ENCODE assay signal across 10 cellular contexts in the genomic region with DNA sequence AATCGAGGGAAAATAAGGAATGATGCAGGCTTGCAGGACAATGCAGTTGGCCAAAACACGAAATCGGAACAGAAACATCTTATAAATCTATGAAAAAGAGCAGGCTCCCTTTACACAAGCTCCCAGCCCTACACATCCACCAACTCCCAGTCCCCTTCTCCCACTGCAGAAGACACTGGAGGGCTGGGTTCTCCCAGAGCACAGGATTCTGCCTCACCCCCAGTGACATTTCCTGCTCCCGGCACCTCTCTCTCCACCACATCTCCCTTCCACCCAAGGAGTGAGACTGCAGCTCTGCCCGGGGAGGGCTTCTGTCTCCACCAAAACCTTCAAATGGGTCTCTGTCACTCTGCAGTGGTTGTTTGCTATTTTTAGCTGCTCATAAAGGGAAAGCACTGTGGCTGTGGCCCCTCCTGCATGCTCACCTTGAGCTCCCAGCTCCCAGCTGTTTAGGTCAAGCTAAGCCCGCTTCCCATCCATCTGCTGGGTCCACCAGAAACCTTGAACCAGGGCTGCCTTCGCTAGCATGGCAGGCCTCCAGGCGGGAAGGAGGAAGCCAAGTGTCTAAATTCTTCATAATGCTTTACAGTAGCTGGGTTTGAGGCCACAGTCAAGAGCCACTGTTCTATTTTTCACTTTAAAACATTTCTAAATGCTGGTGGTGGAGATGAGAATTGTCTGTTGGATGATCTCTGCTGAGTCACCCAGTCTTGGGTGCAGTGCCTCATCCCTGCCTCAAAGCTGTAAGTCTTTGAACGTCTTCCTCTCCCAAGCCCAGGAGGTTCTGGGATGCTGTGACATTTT. TPM values are rescaled to one million over a fixed set of nuclear protein-coding genes. Genes with fewer than 3 reads are reported as not detected.
DNase-seq lines count a peak whose midpoint lies in the region; ATAC-seq and TF ChIP-seq lines count a peak whose summit lies in the region.
"Had no signal": no experiment of that assay in that cellular context is flagged by ENCODE, and none has a peak within 500 bp of the region (broad histone marks: within the 10 kb centered on the region; RNA-seq: fewer than 3 reads in every experiment).

No MANE protein-coding gene starts in this region.

- H3K36me3 ChIP-seq in sigmoid colon = no peaks in the 10 kb centered on the region
- H3K36me3 ChIP-seq in mucosa of descending colon (ENCODE audit: low read depth) = no peaks in the 10 kb centered on the region

- H3K27ac Mint-ChIP-seq in glutamatergic neuron (ENCODE audit: unreplicated experiment) = no peak overlapping the region
- H3K27ac Mint-ChIP-seq: IgD-negative memory B cell had no signal

- no peaks in the 10 kb centered on the region for H3K27me3 ChIP-seq in sigmoid colon

- DNase-seq in EH (ENCODE audit: low read depth) (peak; percentile 87), NCI-H226 (peak; percentile 48), coronary artery (ENCODE audit: low spot score) (peak; percentile 69), sigmoid colon (peak; percentile 64), glutamatergic neuron (no peak), mucosa of descending colon (no peak), NCI-H2171 (lab: John Stamatoyannopoulos, UW) (no peak)
- DNase-seq in stimulated activated naive CD8-positive, alpha-beta T cell treated with anti-CD3 and anti-CD28 coated beads, Interleukin-15, Interleukin-2, amounts not matched to agents 100 U/mL and 50 U/mL, for 24 hours = no peak
- DNase-seq: activated CD4-positive, alpha-beta T cell treated with anti-CD3 and anti-CD28 coated beads, Interleukin-2, amount 50 U/mL, for 48 hours had no signal

- no peak for ATAC-seq in stimulated activated naive CD8-positive, alpha-beta T cell treated with anti-CD3 and anti-CD28 coated beads, Interleukin-15, Interleukin-2, amounts not matched to agents 100 U/mL and 50 U/mL, for 24 hours
- ATAC-seq in mucosa of descending colon = no peak

- H3K9me3 Mint-ChIP-seq in glutamatergic neuron (ENCODE audit: unreplicated experiment) = peaks cover 11% of the 10 kb centered on the region

- no peaks in the 10 kb centered on the region for H3K36me3 Mint-ChIP-seq in glutamatergic neuron (ENCODE audit: unreplicated experiment)

- no peaks in the 10 kb centered on the region for H3K9me3 ChIP-seq in sigmoid colon
- no peaks in the 10 kb centered on the region for H3K9me3 ChIP-seq in mucosa of descending colon

- TF ChIP-seq EP300 in sigmoid colon (IDR thresholded peaks at IDR 0.05) = no peak

- H3K4me3 ChIP-seq in coronary artery = no peak overlapping the region
- H3K4me3 ChIP-seq in sigmoid colon = no peak overlapping the region
- no peak overlapping the region for H3K4me3 ChIP-seq in mucosa of descending colon

- peaks cover 8% of the 10 kb centered on the region for H3K4me1 Mint-ChIP-seq in glutamatergic neuron (ENCODE audit: low read depth, unreplicated experiment)

- H3K27me3 Mint-ChIP-seq in glutamatergic neuron (ENCODE audit: unreplicated experiment) = peaks cover 12% of the 10 kb centered on the region

- TF ChIP-seq CTCF in coronary artery (IDR thresholded peaks at IDR 0.05) = no peak
- no peak for TF ChIP-seq CTCF in sigmoid colon (IDR thresholded peaks at IDR 0.05)
- TF ChIP-seq CTCF in glutamatergic neuron (IDR thresholded peaks at IDR 0.05; ENCODE audit: partially characterized antibody, unreplicated experiment) = no peak
- no peak for TF ChIP-seq CTCF in mucosa of descending colon (IDR thresholded peaks at IDR 0.05)

- 58 to 79% methylated on average over 9 of the region's 9 CpGs for WGBS in sigmoid colon, 2 donors

- H3K4me3 Mint-ChIP-seq in glutamatergic neuron (ENCODE audit: unreplicated experiment) = no peak overlapping the region

- H3K4me1 ChIP-seq in sigmoid colon = peaks cover 0 to 39% (median 29%) of the 10 kb centered on the region in 4 donors
- peaks cover 7% of the 10 kb centered on the region for H3K4me1 ChIP-seq in mucosa of descending colon (ENCODE audit: low read depth)

- intact Hi-C loops in sigmoid colon (cut with DNase I) (loop anchor here (1.0 kb wide), 1 partner anchor 47 kb away; no protein-coding TSS in a partner anchor), mucosa of descending colon (cut with DNase I, micrococcal nuclease) (no loop called here)

- no peak for TF ChIP-seq POLR2A in sigmoid colon (IDR thresholded peaks at IDR 0.05)

- H3K27ac ChIP-seq in coronary artery = peak overlapping the region; percentile 80 to 88
- peak overlapping the region; percentile 54 to 70 (median 66) for H3K27ac ChIP-seq in sigmoid colon

RNA-seq across cellular contexts. Expression of gene C2CD2, which starts 3.3 kb away (rescaled TPM):
- total RNA-seq in sigmoid colon (10 to 100 TPM; 19.0 to 45.1 (median 22.2) TPM), glutamatergic neuron (ENCODE audit: unreplicated experiment) (0.78 TPM), mucosa of descending colon (10 to 100 TPM in 2 of 3 donors, 1 to 10 TPM in 1; 9.4 to 29.1 (median 17.8) TPM)
- polyA plus RNA-seq in sigmoid colon = 1 to 10 TPM; 1.8 to 8.3 (median 3.7) TPM

RNA-seq across cellular contexts. Expression of gene ZBTB21, which starts 53.0 kb away (rescaled TPM):
- total RNA-seq in sigmoid colon = 10 to 100 TPM in 1 of 4 donors, 1 to 10 TPM in 3; 6.9 to 14.7 (median 7.7) TPM
- polyA plus RNA-seq in sigmoid colon = 1 to 10 TPM; 1.8 to 2.9 (median 2.8) TPM
- 21.2 TPM for total RNA-seq in glutamatergic neuron (ENCODE audit: unreplicated experiment)
- total RNA-seq in mucosa of descending colon = 10 to 100 TPM; 11.8 to 18.9 (median 14.6) TPM

Comparison
In these comparisons a context has a peak if more than half of its experiments do, and no peak if none do; other contexts are left out.
1. DNase-seq: peak in EH (single experiment), NCI-H226 (single experiment), coronary artery (single experiment) and sigmoid colon (single experiment); none in glutamatergic neuron (single experiment), stimulated activated naive CD8-positive, alpha-beta T cell treated with anti-CD3 and anti-CD28 coated beads, Interleukin-15, Interleukin-2, amounts not matched to agents 100 U/mL and 50 U/mL, for 24 hours (single experiment), mucosa of descending colon (0 of 3) and NCI-H2171 (single experiment).